Comparison of ENCODE assay signal across 11 cellular contexts in genomic region chr7:23347007-23347681, GRCh38. TPM values are rescaled to one million over a fixed set of nuclear protein-coding genes. Genes with fewer than 3 reads are reported as not detected.
DNase-seq lines count a peak whose midpoint lies in the region; ATAC-seq, FAIRE-seq and TF ChIP-seq lines count a peak whose summit lies in the region.
"Had no signal": no experiment of that assay in that cellular context is flagged by ENCODE, and none has a peak within 500 bp of the region (broad histone marks: within the 10 kb centered on the region; RNA-seq: fewer than 3 reads in every experiment).

No MANE protein-coding gene starts in this region.

- H3K9me3 ChIP-seq in endothelial cell of umbilical vein (replicated peaks; ENCODE audit: control insufficient read depth, insufficient read depth, low read length) (no peaks in the 10 kb centered on the region), skeletal muscle satellite cell (replicated peaks; ENCODE audit: low read length) (no peaks in the 10 kb centered on the region), neural progenitor cell (ENCODE audit: low read depth) (no peaks in the 10 kb centered on the region)
- H3K9me3 ChIP-seq: ascending aorta had no signal

- intact Hi-C loops in endothelial cell of umbilical vein (cut with micrococcal nuclease) = loop anchor here (1.0 kb wide), 2 partner anchors 13 to 48 kb away; partner anchors contain the start of gene MALSU1

- TF ChIP-seq CTCF in endothelial cell of umbilical vein (IDR thresholded peaks at IDR 0.05; ENCODE audit: extremely low read depth in 1 of 2, insufficient read depth in 1 of 2, low read depth in 1 of 2, low read length in 2 of 2) (no peak), neural progenitor cell (IDR thresholded peaks at IDR 0.05) (no peak)

- no peak overlapping the region for H2AFZ ChIP-seq in endothelial cell of umbilical vein (ENCODE audit: low read depth, low read length)
- H2AFZ ChIP-seq in neural progenitor cell (replicated peaks) = no peak overlapping the region

- peak overlapping the region; percentile 43 for H3K4me3 Mint-ChIP-seq in activated CD4-positive, alpha-beta T cell treated with anti-CD3 and anti-CD28 coated beads, Interleukin-2, amount 10 ng/mL, durations not matched to agents 7 days and 5 days
- no peak overlapping the region for H3K4me3 Mint-ChIP-seq in neural progenitor cell

- H3K36me3 ChIP-seq in endothelial cell of umbilical vein (ENCODE audit: control insufficient read depth in 2 of 2, extremely low read depth in 1 of 2, insufficient read depth in 2 of 2, low read length in 2 of 2) (peaks cover 2 to 23% of the 10 kb centered on the region in 2 experiments), skeletal muscle satellite cell (ENCODE audit: insufficient read depth, low read length) (peaks cover 20% of the 10 kb centered on the region), neural progenitor cell (peaks cover 19% of the 10 kb centered on the region)
- H3K36me3 ChIP-seq: ascending aorta had no signal

- peak overlapping the region; percentile 88 for H3K27ac ChIP-seq in endothelial cell of umbilical vein (ENCODE audit: insufficient read depth, low read depth, low read length)
- H3K27ac ChIP-seq in neural progenitor cell = no peak overlapping the region
- H3K27ac ChIP-seq: ascending aorta had no signal

- H3K4me3 ChIP-seq in endothelial cell of umbilical vein (replicated peaks in 1 of 3; ENCODE audit: insufficient read depth in 1 of 3, low read depth in 1 of 3, low read length in 3 of 3) (peak overlapping the region; percentile 27 to 67 (median 61)), skeletal muscle satellite cell (ENCODE audit: low read length) (peak overlapping the region; percentile 25), neural progenitor cell (no peak overlapping the region)
- H3K4me3 ChIP-seq: ascending aorta had no signal

- TSS peak; percentile 73 for BruUV-seq in endothelial cell of umbilical vein (replicated peaks; lab: Mats Ljungman, UMichigan)

- no peaks in the 10 kb centered on the region for H3K9me1 ChIP-seq in endothelial cell of umbilical vein (replicated peaks; ENCODE audit: control insufficient read depth, extremely low read depth, insufficient read depth, low read length)

- H4K20me1 ChIP-seq in endothelial cell of umbilical vein (replicated peaks; ENCODE audit: control insufficient read depth, extremely low read depth, insufficient read depth, low read length) (no peaks in the 10 kb centered on the region), neural progenitor cell (ENCODE audit: low read depth) (peaks cover 64% of the 10 kb centered on the region)

- H3K27me3 Mint-ChIP-seq in activated CD4-positive, alpha-beta T cell treated with anti-CD3 and anti-CD28 coated beads, Interleukin-2, amount 10 ng/mL, durations not matched to agents 7 days and 5 days = peaks cover 27% of the 10 kb centered on the region
- H3K27me3 Mint-ChIP-seq in neural progenitor cell (ENCODE audit: insufficient read depth, low read depth) = no peaks in the 10 kb centered on the region

- H3K4me1 Mint-ChIP-seq in activated CD4-positive, alpha-beta T cell treated with anti-CD3 and anti-CD28 coated beads, Interleukin-2, amount 10 ng/mL, durations not matched to agents 7 days and 5 days = peaks cover 29% of the 10 kb centered on the region
- H3K4me1 Mint-ChIP-seq in neural progenitor cell = peaks cover 61% of the 10 kb centered on the region

- CTCF ChIA-PET in activated CD4-positive, alpha-beta T cell treated with anti-CD3 and anti-CD28 coated beads, Interleukin-2, amount 10 ng/mL, durations not matched to agents 7 days and 5 days (lab: Charles Lee) = interaction anchor here (0.8 to 2.0 kb wide), 3 partner anchors 10 to 34 kb away, joined by 4 to 7 read pairs (median 4); no protein-coding TSS in a partner anchor
- CTCF ChIA-PET in endothelial cell of umbilical vein (lab: Charles Lee) = interaction anchor here (0.8 to 7.6 kb wide), 14 partner anchors 9 to 120 kb away, joined by 3 to 67 read pairs (median 3); no protein-coding TSS in a partner anchor

- no peak for FAIRE-seq in endothelial cell of umbilical vein (lab: Jason Lieb, UNC)

- ATAC-seq in GM18502 (IDR thresholded peaks at IDR 0.05; ENCODE audit: poor library complexity, unreplicated experiment) = no peak

- H3F3A ChIP-seq in neural progenitor cell (ENCODE audit: low read depth) = peaks cover 31% of the 10 kb centered on the region

- H3K27me3 ChIP-seq in endothelial cell of umbilical vein (ENCODE audit: control insufficient read depth in 2 of 2, insufficient read depth in 2 of 2, low read length in 2 of 2) (no peaks in the 10 kb centered on the region), skeletal muscle satellite cell (ENCODE audit: control insufficient read depth, insufficient read depth, low read length) (no peaks in the 10 kb centered on the region), neural progenitor cell (no peaks in the 10 kb centered on the region)
- H3K27me3 ChIP-seq: ascending aorta had no signal

- DNase-seq in activated CD4-positive, alpha-beta T cell treated with anti-CD3 and anti-CD28 coated beads, Interleukin-2, amount 10 ng/mL, durations not matched to agents 7 days and 5 days = no peak
- DNase-seq in activated CD4-positive, alpha-beta T cell treated with anti-CD3 and anti-CD28 coated beads, Interleukin-2, amount 50 U/mL, for 1 hour = no peak
- DNase-seq in SK-MEL-5 (ENCODE audit: low read depth, low spot score) (peak; percentile 24), endothelial cell of umbilical vein (ENCODE audit: low read depth, low spot score) (peak; percentile 37), DMS53 (lab: John Stamatoyannopoulos, UW) (no peak), neural progenitor cell (ENCODE audit: low spot score) (no peak)
- DNase-seq: hypothalamus, NCI-H524 treated with DMSO at 0.1 percent for 48 hours had no signal

- H3K27ac Mint-ChIP-seq in activated CD4-positive, alpha-beta T cell treated with anti-CD3 and anti-CD28 coated beads, Interleukin-2, amount 10 ng/mL, durations not matched to agents 7 days and 5 days = peak overlapping the region; percentile 79
- no peak overlapping the region for H3K27ac Mint-ChIP-seq in neural progenitor cell

- no peaks in the 10 kb centered on the region for H3K36me3 Mint-ChIP-seq in activated CD4-positive, alpha-beta T cell treated with anti-CD3 and anti-CD28 coated beads, Interleukin-2, amount 10 ng/mL, durations not matched to agents 7 days and 5 days (ENCODE audit: low read depth)
- H3K36me3 Mint-ChIP-seq in neural progenitor cell = peaks cover 45% of the 10 kb centered on the region

- H3K4me1 ChIP-seq in endothelial cell of umbilical vein (ENCODE audit: control insufficient read depth, extremely low read depth, insufficient read depth, low read length) = peaks cover 80% of the 10 kb centered on the region
- H3K4me1 ChIP-seq in skeletal muscle satellite cell (ENCODE audit: control insufficient read depth, insufficient read depth, low read length) = peaks cover 57% of the 10 kb centered on the region
- peaks cover 50% of the 10 kb centered on the region for H3K4me1 ChIP-seq in neural progenitor cell
- H3K4me1 ChIP-seq: ascending aorta had no signal

- TF ChIP-seq POLR2A in endothelial cell of umbilical vein (IDR thresholded peaks at IDR 0.05; ENCODE audit: low read depth, low read length) = no peak

- dilution Hi-C loops in endothelial cell of umbilical vein (cut with MboI; ENCODE audit: extremely low pct_ligation_motif_present, low sequenced_read_pairs) = no loop called here

- H3K9me3 Mint-ChIP-seq in activated CD4-positive, alpha-beta T cell treated with anti-CD3 and anti-CD28 coated beads, Interleukin-2, amount 10 ng/mL, durations not matched to agents 7 days and 5 days = no peaks in the 10 kb centered on the region
- no peaks in the 10 kb centered on the region for H3K9me3 Mint-ChIP-seq in neural progenitor cell

- POLR2A ChIA-PET in activated CD4-positive, alpha-beta T cell treated with anti-CD3 and anti-CD28 coated beads, Interleukin-2, amount 10 ng/mL, durations not matched to agents 7 days and 5 days (lab: Charles Lee) = no interaction called here
- POLR2A ChIA-PET in endothelial cell of umbilical vein (lab: Charles Lee) = interaction anchor here (0.6 to 1.4 kb wide), 3 partner anchors 10 to 47 kb away, joined by 4 to 5 read pairs (median 5); no protein-coding TSS in a partner anchor

- H3K4me2 ChIP-seq in endothelial cell of umbilical vein (ENCODE audit: insufficient read depth, low read length) (peak overlapping the region; percentile 97), skeletal muscle satellite cell (ENCODE audit: low read length) (peak overlapping the region; percentile 59), neural progenitor cell (no peak overlapping the region)

- in situ Hi-C loops in SK-MEL-5 (cut with HindIII; ENCODE audit: low pct_unique_long_range_greater_than_20kb, low sequenced_read_pairs) = no loop called here

- H3K79me2 ChIP-seq in endothelial cell of umbilical vein (ENCODE audit: control insufficient read depth, insufficient read depth, low read length) (peaks cover 60% of the 10 kb centered on the region), neural progenitor cell (ENCODE audit: low read depth) (peaks cover 34% of the 10 kb centered on the region)

- H3K9ac ChIP-seq in endothelial cell of umbilical vein (replicated peaks; ENCODE audit: extremely low read depth, insufficient read depth, low read length) = peak overlapping the region; percentile 75
- no peak overlapping the region for H3K9ac ChIP-seq in skeletal muscle satellite cell (ENCODE audit: low read depth, low read length)
- H3K9ac ChIP-seq in neural progenitor cell = no peak overlapping the region

TF ChIP-seq in endothelial cell of umbilical vein, 7 proteins besides CTCF, POLR2A, EP300 and RAD21 (continues in another document):
- no peak for TF ChIP-seq MYC (IDR thresholded peaks at IDR 0.05; ENCODE audit: low read depth, low read length)
- TF ChIP-seq POLR2AphosphoS5 (IDR thresholded peaks at IDR 0.05; ENCODE audit: insufficient read depth, low read depth, low read length) = no peak

RNA-seq across cellular contexts. Expression of gene MALSU1, which starts 48.0 kb away (rescaled TPM):
- 10 to 100 TPM; 41.1 to 47.3 TPM for total RNA-seq in activated CD4-positive, alpha-beta T cell treated with anti-CD3 and anti-CD28 coated beads, Interleukin-2, amount 10 ng/mL, durations not matched to agents 7 days and 5 days
- total RNA-seq in SK-MEL-5 (2014; rRNA removed; shearing (Covaris generic)) = 173 and 188 TPM in 2 replicates
- polyA plus RNA-seq in SK-MEL-5 (2015; cell fraction: cytosol; rRNA removed) = 104 and 123 TPM in 2 replicates
- 38.2 and 39.5 TPM in 2 replicates for polyA plus RNA-seq in SK-MEL-5 (2015; cell fraction: nucleus; rRNA removed)
- 58.4 and 62.6 TPM in 2 replicates for total RNA-seq in endothelial cell of umbilical vein
- 53.4 and 68.0 TPM in 2 replicates for polyA plus RNA-seq in endothelial cell of umbilical vein
- polyA plus RNA-seq in endothelial cell of umbilical vein (2011; cell fraction: cytosol; rRNA removed) = 47.7 and 57.8 TPM in 2 replicates
- polyA plus RNA-seq in endothelial cell of umbilical vein (2011; cell fraction: nucleus; rRNA removed) = 20.9 and 26.8 TPM in 2 replicates
- 42.5 and 45.7 TPM in 2 replicates for polyA plus RNA-seq in endothelial cell of umbilical vein (2012)
- 22.1 and 25.1 TPM in 2 replicates for polyA minus RNA-seq in endothelial cell of umbilical vein
- 47.5 TPM for polyA minus RNA-seq in endothelial cell of umbilical vein (2011; cell fraction: cytosol; rRNA and poly(A)+ RNA removed)
- 6.4 and 7.0 TPM in 2 replicates for polyA minus RNA-seq in endothelial cell of umbilical vein (2011; cell fraction: nucleus; rRNA and poly(A)+ RNA removed)
- 66.8 and 68.4 TPM in 2 replicates for total RNA-seq in skeletal muscle satellite cell (2012; rRNA removed)
- total RNA-seq in neural progenitor cell (ENCODE audit: low replicate concordance) = 48.7 and 58.1 TPM in 2 replicates

Comparison
In these comparisons a context has a peak if more than half of its experiments do, and no peak if none do; other contexts are left out.
1. DNase-seq: peak in SK-MEL-5 (single experiment) and endothelial cell of umbilical vein (single experiment); none in activated CD4-positive, alpha-beta T cell treated with anti-CD3 and anti-CD28 coated beads, Interleukin-2, amount 10 ng/mL, durations not matched to agents 7 days and 5 days (single experiment), activated CD4-positive, alpha-beta T cell treated with anti-CD3 and anti-CD28 coated beads, Interleukin-2, amount 50 U/mL, for 1 hour (single experiment), DMS53 (single experiment) and neural progenitor cell (single experiment).